Comparison of ENCODE assay signal across 27 cellular contexts in the genomic region with DNA sequence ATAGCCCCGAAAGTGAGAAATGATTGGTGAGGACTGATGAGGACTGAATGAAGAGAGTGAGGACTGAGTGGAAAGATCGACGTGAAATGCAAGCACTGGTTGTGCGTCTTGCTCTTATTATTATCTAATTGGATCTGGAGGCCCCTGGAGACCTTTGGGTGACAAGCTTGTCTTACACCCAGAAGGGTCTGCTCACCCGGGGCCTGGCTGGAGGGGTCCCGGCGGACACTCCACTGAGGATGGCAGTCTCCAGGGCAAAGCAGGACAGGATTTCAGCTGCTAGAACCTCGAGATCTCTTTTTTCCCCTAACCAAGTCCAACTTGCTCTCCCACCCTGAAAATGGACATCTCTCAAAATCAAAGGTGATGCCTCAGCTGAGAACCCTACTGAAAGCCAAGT.
DNase-seq lines count a peak whose midpoint lies in the region; ATAC-seq and TF ChIP-seq lines count a peak whose summit lies in the region.
"Had no signal": no experiment of that assay in that cellular context is flagged by ENCODE, and none has a peak within 500 bp of the region (broad histone marks: within the 10 kb centered on the region; RNA-seq: fewer than 3 reads in every experiment).

No MANE protein-coding gene starts in this region.

- DNase-seq in NCI-H82 (lab: John Stamatoyannopoulos, UW) (peak; percentile 25), NCI-H82 treated with DMSO at 0.1 percent for 48 hours (lab: John Stamatoyannopoulos, UW; ENCODE audit: unreplicated experiment) (no peak), osteocyte (ENCODE audit: extremely low spot score, unreplicated experiment) (peak; percentile 76)
- DNase-seq: 8988T; ACHN; AML-193; BE2C; C1 segment of cervical spinal cord; Caco-2; Calu3; CD4-positive, alpha-beta memory T cell; CD4-positive, alpha-beta T cell; CD4-positive, CD25-positive, alpha-beta regulatory T cell; CD8-positive, alpha-beta memory T cell; CD8-positive, alpha-beta T cell; COR-L47; DMS 273 treated with DMSO at 0.1 percent for 48 hours; DMS153; DMS53; DMS79; DMS79 treated with DMSO at 0.1 percent for 48 hours; DND-41; EL had no signal

- H3K27ac Mint-ChIP-seq in osteocyte (ENCODE audit: unreplicated experiment), result no peak overlapping the region
- H3K27ac Mint-ChIP-seq: B cell; CD14-positive monocyte; CD4-positive, alpha-beta memory T cell; CD4-positive, alpha-beta T cell; CD4-positive, CD25-positive, alpha-beta regulatory T cell; CD8-positive, alpha-beta memory T cell; CD8-positive, alpha-beta T cell had no signal

- H3K9me3 Mint-ChIP-seq in osteocyte (ENCODE audit: unreplicated experiment), result no peaks in the 10 kb centered on the region
- H3K9me3 Mint-ChIP-seq: CD14-positive monocyte; CD4-positive, alpha-beta memory T cell; CD4-positive, alpha-beta T cell; CD8-positive, alpha-beta T cell had no signal

- no peaks in the 10 kb centered on the region for H3K4me1 Mint-ChIP-seq in osteocyte (ENCODE audit: unreplicated experiment)
- H3K4me1 Mint-ChIP-seq: B cell; CD14-positive monocyte; CD4-positive, alpha-beta memory T cell; CD4-positive, CD25-positive, alpha-beta regulatory T cell; CD8-positive, alpha-beta memory T cell had no signal

- ATAC-seq in GM21447 (IDR thresholded peaks at IDR 0.05; ENCODE audit: unreplicated experiment), result no peak
- ATAC-seq: A549; CD8-positive, alpha-beta T cell had no signal

- TF ChIP-seq CTCF in osteocyte (IDR thresholded peaks at IDR 0.05), result no peak

- H3K27me3 Mint-ChIP-seq in osteocyte (ENCODE audit: unreplicated experiment), result peaks cover 15% of the 10 kb centered on the region
- H3K27me3 Mint-ChIP-seq: B cell; CD4-positive, CD25-positive, alpha-beta regulatory T cell had no signal

- H3K4me3 Mint-ChIP-seq in osteocyte (ENCODE audit: unreplicated experiment), result no peak overlapping the region
- H3K4me3 Mint-ChIP-seq: B cell; CD14-positive monocyte; CD4-positive, alpha-beta memory T cell; CD4-positive, alpha-beta T cell; CD4-positive, CD25-positive, alpha-beta regulatory T cell; CD8-positive, alpha-beta memory T cell; CD8-positive, alpha-beta T cell had no signal

- H3K36me3 Mint-ChIP-seq in osteocyte (ENCODE audit: unreplicated experiment), result no peaks in the 10 kb centered on the region
- H3K36me3 Mint-ChIP-seq: CD14-positive monocyte; CD4-positive, alpha-beta memory T cell; CD4-positive, CD25-positive, alpha-beta regulatory T cell; CD8-positive, alpha-beta memory T cell; CD8-positive, alpha-beta T cell had no signal
